Comparison of ENCODE assay signal across 8 cellular contexts in genomic region chr4:56907009-56907408, GRCh38. TPM values are rescaled to one million over a fixed set of nuclear protein-coding genes. Genes with fewer than 3 reads are reported as not detected.
DNase-seq lines count a peak whose midpoint lies in the region; ATAC-seq, FAIRE-seq and TF ChIP-seq lines count a peak whose summit lies in the region.

No MANE protein-coding gene starts in this region.

- H3K4me1 Mint-ChIP-seq in CD8-positive, alpha-beta memory T cell = peaks cover 38 to 44% (median 42%) of the 10 kb centered on the region in 3 donors

- H2BK15ac ChIP-seq in H1 (ENCODE audit: low read length) = peak overlapping the region; percentile 94; the same call in 1 of the 2 replicates

- 5% methylated on average over 14 of the region's 14 CpGs; no CpG with 5 or more reads in 1 of the 2 experiments for WGBS in H1 (ENCODE audit: extremely low coverage in 1 of 2, insufficient coverage in 1 of 2, insufficient read length in 1 of 2, insufficient replicate concordance in 2 of 2, low coverage in 1 of 2, low lambda C conversion rate in 2 of 2, missing lambda C conversion rate in 1 of 2), 2 experiments

- TF ChIP-seq RAD21 in H1 (IDR thresholded peaks at IDR 0.05 in 1 of 2, conservative IDR thresholded peaks at IDR 0.05 in 1 of 2; ENCODE audit: low read depth in 2 of 2, low read length in 2 of 2) = no peak

- H2BK5ac ChIP-seq in H1 (ENCODE audit: low read depth, low read length) = peak overlapping the region; percentile 67; the same call in 1 of the 2 replicates

- H3K9me3 ChIP-seq in CD8-positive, alpha-beta memory T cell (ENCODE audit: low read length) = no peaks in the 10 kb centered on the region
- H3K9me3 ChIP-seq in SK-N-MC (ENCODE audit: low read depth, low read length) (no peaks in the 10 kb centered on the region), H1 (ENCODE audit: insufficient read depth in 2 of 2, low read depth in 1 of 2, low read length in 1 of 2) (no peaks in the 10 kb centered on the region), osteoblast (ENCODE audit: low read depth, low read length) (no peaks in the 10 kb centered on the region)

- H3K23me2 ChIP-seq in H1 (ENCODE audit: low read depth, low read length) = peaks cover 8% of the 10 kb centered on the region; the same call in 1 of the 2 replicates

- no peak overlapping the region for H3K14ac ChIP-seq in H1 (ENCODE audit: insufficient read length)

- peaks cover 0 to 23% (median 3%) of the 10 kb centered on the region in 3 donors for H3K36me3 Mint-ChIP-seq in CD8-positive, alpha-beta memory T cell

- H3K27me3 ChIP-seq in CD8-positive, alpha-beta memory T cell (ENCODE audit: insufficient read depth, low read length, poor library complexity, severe bottlenecking) = no peaks in the 10 kb centered on the region
- H3K27me3 ChIP-seq in H1 (replicated peaks in 1 of 4; ENCODE audit: control insufficient read depth in 3 of 4, extremely low read depth in 1 of 4, insufficient read depth in 3 of 4, low read length in 3 of 4) = peaks cover 0 to 6% (median under 1%) of the 10 kb centered on the region in 4 experiments; a peak in 3 of 7 replicates
- peaks cover 14% of the 10 kb centered on the region for H3K27me3 ChIP-seq in osteoblast (ENCODE audit: insufficient read depth, low read length)

- H3K9ac ChIP-seq in SK-N-MC (ENCODE audit: insufficient read length) (peak overlapping the region; percentile 67), H1 (replicated peaks in 1 of 4; ENCODE audit: extremely low read depth in 1 of 4, low read depth in 3 of 4, low read length in 3 of 4) (no peak overlapping the region; a peak in 1 of 7 replicates)

- H3K27me3 Mint-ChIP-seq in CD8-positive, alpha-beta memory T cell = peaks cover 0 to 5% of the 10 kb centered on the region in 2 donors

- no peak for TF ChIP-seq CTCF in H1 (IDR thresholded peaks at IDR 0.05; ENCODE audit: control extremely low read depth in 1 of 3, insufficient read depth in 1 of 3, low read depth in 1 of 3, low read length in 3 of 3)
- TF ChIP-seq CTCF in osteoblast (IDR thresholded peaks at IDR 0.05; ENCODE audit: extremely low read depth, low read depth, low read length) = no peak

- H3K79me1 ChIP-seq in H1 (ENCODE audit: low read depth, low read length) = peaks cover 5% of the 10 kb centered on the region; the same call in 1 of the 2 replicates

- 0 out of 2 replicates have a peak overlapping the region, but pooled peaks have one; percentile 7 for H4K8ac ChIP-seq in H1 (ENCODE audit: extremely low read depth, insufficient read depth, low read length)

- H2BK120ac ChIP-seq in H1 (replicated peaks; ENCODE audit: low read depth, low read length) = no peak overlapping the region

- POLR2A ChIA-PET in CD8-positive, alpha-beta memory T cell (lab: Charles Lee) = interaction anchor here (0.6 to 4.3 kb wide), 4 partner anchors 71 to 1476 kb away, joined by 3 to 107 read pairs (median 21); partner anchors contain the start of genes AASDH, NOA1, PAICS and POLR2B
- POLR2A ChIA-PET in H1 (lab: Charles Lee; ENCODE audit: partially characterized antibody) = interaction anchor here (0.6 to 4.3 kb wide), 20 partner anchors 9 to 506 kb away, joined by 3 to 55 read pairs (median 4); partner anchors contain the start of genes NOA1 and POLR2B

- no peak overlapping the region for H3K4ac ChIP-seq in H1 (replicated peaks; ENCODE audit: insufficient read length, low read depth, low read length)

- no peak for ATAC-seq in GM18517 (IDR thresholded peaks at IDR 0.05; ENCODE audit: unreplicated experiment)

- H3K27ac ChIP-seq in CD8-positive, alpha-beta memory T cell (ENCODE audit: low read depth, low read length) = peak overlapping the region; percentile 59
- peak overlapping the region; percentile 40; the same call in 1 of the 2 replicates for H3K27ac ChIP-seq in SK-N-MC
- H3K27ac ChIP-seq in H1 (ENCODE audit: low read depth, low read length) = peak overlapping the region; percentile 39; the same call in 1 of the 2 replicates
- no peak overlapping the region for H3K27ac ChIP-seq in osteoblast (ENCODE audit: low read depth, low read length)

- peak overlapping the region; percentile 68 to 95 (median 90) for H3K27ac Mint-ChIP-seq in CD8-positive, alpha-beta memory T cell

- no peak overlapping the region for H4K91ac ChIP-seq in H1 (replicated peaks; ENCODE audit: insufficient read length, low read length)

- H4K5ac ChIP-seq in H1 (ENCODE audit: insufficient read length, low read depth, low read length) = peak overlapping the region; percentile 3

- H3K4me3 ChIP-seq in CD8-positive, alpha-beta memory T cell (ENCODE audit: low read length) = peak overlapping the region; percentile 77
- peak overlapping the region; percentile 83 for H3K4me3 ChIP-seq in SK-N-MC
- peak overlapping the region; percentile 65 to 74 (median 70); a peak in 7 of 8 replicates for H3K4me3 ChIP-seq in H1 (ENCODE audit: extremely low read depth in 1 of 4, insufficient read depth in 2 of 4, low read depth in 3 of 4, low read length in 4 of 4)
- H3K4me3 ChIP-seq in osteoblast (ENCODE audit: insufficient read depth, low read length) = peak overlapping the region; percentile 78

- H2AK5ac ChIP-seq in H1 (ENCODE audit: low read depth, low read length) = peak overlapping the region; percentile 69

- no peak overlapping the region for H2AFZ ChIP-seq in H1 (ENCODE audit: low read length)
- H2AFZ ChIP-seq in osteoblast (ENCODE audit: low read length) = peak overlapping the region; percentile 84

- no peak for TF ChIP-seq EP300 in H1 (IDR thresholded peaks at IDR 0.05; ENCODE audit: borderline replicate concordance in 1 of 2, low read depth in 2 of 2, low read length in 2 of 2)

- CTCF ChIA-PET in CD8-positive, alpha-beta memory T cell (lab: Charles Lee) = interaction anchor here (0.7 to 3.9 kb wide), 8 partner anchors 13 to 959 kb away, joined by 3 to 51 read pairs (median 4); partner anchors contain the start of genes NOA1, PAICS, POLR2B and PPAT
- CTCF ChIA-PET in H1 (lab: Charles Lee; ENCODE audit: partially characterized antibody) = interaction anchor here (0.8 to 2.1 kb wide), 6 partner anchors 9 to 65 kb away, joined by 3 to 5 read pairs (median 3); no protein-coding TSS in a partner anchor

- H4K20me1 ChIP-seq in H1 (replicated peaks in 1 of 2; ENCODE audit: control insufficient read depth in 1 of 2, insufficient read depth in 2 of 2, low read length in 2 of 2) (peaks cover 0 to 1% of the 10 kb centered on the region in 2 experiments), osteoblast (ENCODE audit: insufficient read depth, low read length) (peaks cover 8% of the 10 kb centered on the region)

- peak overlapping the region; percentile 89 for H3K18ac ChIP-seq in H1 (ENCODE audit: extremely low read depth, low read length)

- H3K4me2 ChIP-seq in H1 (ENCODE audit: insufficient read depth in 1 of 2, low read depth in 2 of 2, low read length in 2 of 2) (peak overlapping the region; percentile 85 to 95), osteoblast (ENCODE audit: insufficient read depth, low read length) (peak overlapping the region; percentile 84)

- peak overlapping the region; percentile 74; the same call in 1 of the 2 replicates for H2BK20ac ChIP-seq in H1 (ENCODE audit: low read length)

- no peak for TF ChIP-seq POLR2A in H1 (IDR thresholded peaks at IDR 0.05; ENCODE audit: control extremely low read depth in 1 of 2, low read depth in 2 of 2, low read length in 2 of 2)

- no peak overlapping the region for H3K56ac ChIP-seq in H1 (replicated peaks; ENCODE audit: insufficient read length, low read depth, low read length)

- H3K36me3 ChIP-seq in CD8-positive, alpha-beta memory T cell (ENCODE audit: insufficient read depth, low read length) = no peaks in the 10 kb centered on the region
- H3K36me3 ChIP-seq in SK-N-MC (ENCODE audit: insufficient read depth, low read length) = peaks cover 16% of the 10 kb centered on the region; the same call in 1 of the 2 replicates
- H3K36me3 ChIP-seq in H1 (ENCODE audit: control insufficient read depth in 2 of 4, insufficient read depth in 4 of 4, low read length in 3 of 4) = peaks cover 4 to 12% (median 4%) of the 10 kb centered on the region in 4 experiments; a peak in 1 of 8 replicates
- H3K36me3 ChIP-seq in osteoblast (ENCODE audit: insufficient read depth, low read length) = peaks cover 5% of the 10 kb centered on the region

- FAIRE-seq in H1 (lab: Jason Lieb, UNC) = no peak

- peak overlapping the region; percentile 89 to 96 (median 93) for H3K4me3 Mint-ChIP-seq in CD8-positive, alpha-beta memory T cell

- DNase-seq in CD8-positive, alpha-beta memory T cell = peak in 3 of 5 donors; percentile 6 to 26 (median 17)
- DNase-seq in SK-N-MC (ENCODE audit: low read depth, low spot score) (no peak), H1 (ENCODE audit: low read depth in 1 of 2, low spot score in 2 of 2) (peak in 1 of 2 experiments; percentile 55), osteoblast (ENCODE audit: insufficient read length, low spot score, missing footprints) (peak; percentile 76), NCI-H1930 (lab: John Stamatoyannopoulos, UW) (no peak), GF-D8 (lab: John Stamatoyannopoulos, UW) (no peak), mucosa of gallbladder (ENCODE audit: low spot score) (no peak)

- peak overlapping the region; percentile 98 for H2BK12ac ChIP-seq in H1 (ENCODE audit: low read depth, low read length)

- H3K23ac ChIP-seq in H1 (ENCODE audit: insufficient read length) = no peak overlapping the region

- H3K9me3 Mint-ChIP-seq in CD8-positive, alpha-beta memory T cell = no peaks in the 10 kb centered on the region

- H3K79me2 ChIP-seq in H1 (ENCODE audit: control insufficient read depth in 1 of 2, insufficient read depth in 2 of 2, low read length in 2 of 2) (peaks cover 11 to 30% of the 10 kb centered on the region in 2 experiments; a peak in 3 of 4 replicates), osteoblast (ENCODE audit: insufficient read depth, low read length) (peaks cover 27% of the 10 kb centered on the region)

- H3K4me1 ChIP-seq in CD8-positive, alpha-beta memory T cell (ENCODE audit: insufficient read depth, low read length) = peaks cover 36% of the 10 kb centered on the region
- H3K4me1 ChIP-seq in H1 (replicated peaks in 1 of 4; ENCODE audit: control insufficient read depth in 3 of 4, insufficient read depth in 4 of 4, low read length in 3 of 4) (peaks cover 8 to 18% (median 14%) of the 10 kb centered on the region in 4 experiments; a peak in 5 of 7 replicates), osteoblast (ENCODE audit: insufficient read depth, low read length) (peaks cover 17% of the 10 kb centered on the region)

RNA-seq across cellular contexts. Expression of gene REST, which starts 0.7 kb away (rescaled TPM):
- 10 to 100 TPM; 45.2 to 46.6 TPM for total RNA-seq in CD8-positive, alpha-beta memory T cell
- polyA plus RNA-seq in CD8-positive, alpha-beta memory T cell = 177 TPM
- 66.3 and 70.2 TPM in 2 replicates for total RNA-seq in H1 (2021; fragmentation: NEBNext Ultra II Directional; extraction: Animal tissue kit (Norgen Biotek cat#: 25700))
- polyA plus RNA-seq in H1 (2011; rRNA removed) = 6.9 and 10.2 TPM in 2 replicates
- polyA plus RNA-seq in H1 (2011; cell fraction: cytosol; rRNA removed) = 13.5 TPM
- polyA plus RNA-seq in H1 (2011; cell fraction: nucleus; rRNA removed) = 18.2 TPM
- polyA plus RNA-seq in H1 (2012, experiment 1 of 2) = 15.9 to 29.4 TPM (median 20.1 TPM) in 4 replicates
- polyA plus RNA-seq in H1 (2012, experiment 2 of 2) = 1.0 TPM
- polyA plus RNA-seq in H1 (2013, experiment 1 of 2) = 22.9 TPM
- polyA plus RNA-seq in H1 (2013, experiment 2 of 2) = 21.2 TPM
- 87.8 and 89.2 TPM in 2 replicates for polyA minus RNA-seq in H1 (2011; rRNA and poly(A)+ RNA removed)
- polyA minus RNA-seq in H1 (2011; cell fraction: cytosol; rRNA and poly(A)+ RNA removed) = 41.2 TPM
- 63.9 TPM for polyA minus RNA-seq in H1 (2011; cell fraction: nucleus; rRNA and poly(A)+ RNA removed)
- total RNA-seq in osteoblast (49.2 and 50.7 TPM in 2 replicates), mucosa of gallbladder (48.3 TPM)

Comparison
In these comparisons a context has a peak if more than half of its experiments do, and no peak if none do; other contexts are left out.
1. DNase-seq: peak in CD8-positive, alpha-beta memory T cell (3 of 5) and osteoblast (single experiment); none in SK-N-MC (single experiment), NCI-H1930 (0 of 2), GF-D8 (single experiment) and mucosa of gallbladder (single experiment).
2. Peak in every context shown above with its lines, with median percentiles within 50 percentile points of each other: H3K4me3 ChIP-seq.